9 cellular contexts compared by ENCODE assay signal in the genomic region with DNA sequence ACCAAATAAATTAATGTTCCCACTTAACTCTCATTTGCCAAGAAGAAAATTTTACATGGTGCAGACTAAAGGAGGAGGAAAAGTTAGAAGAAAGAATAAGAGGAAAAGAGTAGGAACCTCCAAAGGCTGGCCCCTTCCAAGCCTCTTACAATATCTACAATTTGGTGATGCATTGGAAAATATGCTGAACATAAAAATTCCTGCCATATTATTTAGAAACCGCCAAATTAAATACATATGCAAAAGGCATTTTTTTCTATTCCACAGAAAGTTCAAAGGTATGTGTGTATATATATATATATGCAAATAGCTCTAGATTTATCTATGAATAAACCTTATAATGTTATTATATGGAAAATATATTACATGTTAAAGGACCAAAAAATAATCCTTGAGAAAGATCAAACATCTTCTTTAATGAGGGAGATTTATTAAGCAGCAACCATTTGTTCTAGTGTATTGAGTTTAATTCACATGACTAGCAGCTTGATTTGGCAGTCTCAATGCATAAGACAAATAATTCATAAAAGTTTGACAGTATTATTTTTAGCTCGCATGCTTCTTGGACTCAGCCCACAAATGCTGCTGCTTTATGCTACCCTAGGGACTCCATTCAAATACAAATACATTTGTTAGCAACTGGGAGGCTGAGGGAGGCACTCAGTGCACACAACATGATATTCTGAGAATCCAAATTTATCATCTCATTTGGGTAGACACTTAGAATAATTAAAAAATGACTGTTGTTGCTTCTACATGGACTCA.
A peak's percentile ranks its signal among the peaks of the same experiment; 100 is the strongest.
DNase-seq lines count a peak whose midpoint lies in the region; ATAC-seq and TF ChIP-seq lines count a peak whose summit lies in the region.
"Had no signal": no experiment of that assay in that cellular context is flagged by ENCODE, and none has a peak within 500 bp of the region (broad histone marks: within the 10 kb centered on the region; RNA-seq: fewer than 3 reads in every experiment).

No MANE protein-coding gene starts in this region.

- H3K27ac ChIP-seq in BLaER1 = no peak overlapping the region
- H3K27ac ChIP-seq in esophagus squamous epithelium = peak overlapping the region in 3 of 4 donors; percentile 21 to 72 (median 46)
- peak overlapping the region; percentile 46 for H3K27ac ChIP-seq in osteoblast (ENCODE audit: low read depth, low read length)
- no peak overlapping the region for H3K27ac ChIP-seq in naive thymus-derived CD4-positive, alpha-beta T cell (ENCODE audit: low read depth, low read length)

- POLR2A ChIA-PET in naive thymus-derived CD4-positive, alpha-beta T cell (lab: Charles Lee) = no interaction called here

- H3K27me3 Mint-ChIP-seq in naive thymus-derived CD4-positive, alpha-beta T cell = no peaks in the 10 kb centered on the region

- H3K9ac ChIP-seq in BLaER1 = no peak overlapping the region

- no peak for TF ChIP-seq POLR2A in esophagus squamous epithelium (IDR thresholded peaks at IDR 0.05)

- 31 to 34% methylated on average over 2 of the region's 2 CpGs for WGBS in esophagus squamous epithelium, 2 donors

- H4K20me1 ChIP-seq in BLaER1 (no peaks in the 10 kb centered on the region), osteoblast (ENCODE audit: insufficient read depth, low read length) (no peaks in the 10 kb centered on the region)

- H3K4me3 ChIP-seq in BLaER1 (no peak overlapping the region), esophagus squamous epithelium (no peak overlapping the region), osteoblast (ENCODE audit: insufficient read depth, low read length) (no peak overlapping the region)
- H3K4me3 ChIP-seq in naive thymus-derived CD4-positive, alpha-beta T cell (ENCODE audit: low read length) = no peak overlapping the region

- no peaks in the 10 kb centered on the region for H3K27me3 ChIP-seq in BLaER1
- no peaks in the 10 kb centered on the region for H3K27me3 ChIP-seq in esophagus squamous epithelium
- H3K27me3 ChIP-seq in osteoblast (ENCODE audit: insufficient read depth, low read length) = no peaks in the 10 kb centered on the region
- no peaks in the 10 kb centered on the region for H3K27me3 ChIP-seq in naive thymus-derived CD4-positive, alpha-beta T cell (ENCODE audit: control insufficient read depth in 2 of 2, insufficient read depth in 2 of 2, low read length in 2 of 2)

- no peaks in the 10 kb centered on the region for H3K4me1 Mint-ChIP-seq in naive thymus-derived CD4-positive, alpha-beta T cell

- peak overlapping the region; percentile 46 for H3K4me2 ChIP-seq in BLaER1
- peak overlapping the region; percentile 41 for H3K4me2 ChIP-seq in osteoblast (ENCODE audit: insufficient read depth, low read length)

- TF ChIP-seq CTCF in esophagus squamous epithelium (IDR thresholded peaks at IDR 0.05) (no peak), osteoblast (IDR thresholded peaks at IDR 0.05; ENCODE audit: extremely low read depth, low read depth, low read length) (no peak)

- DNase-seq in NCI-H1092 treated with DMSO at 0.1 percent for 48 hours (lab: John Stamatoyannopoulos, UW) (peak; percentile 23), esophagus squamous epithelium (lab: John Stamatoyannopoulos, UW) (no peak), osteoblast (ENCODE audit: insufficient read length, low spot score, missing footprints) (peak; percentile 91)
- DNase-seq in naive thymus-derived CD4-positive, alpha-beta T cell = no peak
- DNase-seq: activated gamma-delta T cell had no signal

- no peaks in the 10 kb centered on the region for H3K9me3 ChIP-seq in BLaER1
- H3K9me3 ChIP-seq in esophagus squamous epithelium = no peaks in the 10 kb centered on the region
- no peaks in the 10 kb centered on the region for H3K9me3 ChIP-seq in osteoblast (ENCODE audit: low read depth, low read length)
- H3K9me3 ChIP-seq in naive thymus-derived CD4-positive, alpha-beta T cell (ENCODE audit: control insufficient read depth in 2 of 3, low read length in 3 of 3) = no peaks in the 10 kb centered on the region

- H3K36me3 Mint-ChIP-seq in naive thymus-derived CD4-positive, alpha-beta T cell = peaks cover 0 to 12% (median 7%) of the 10 kb centered on the region in 5 donors

- peaks cover 6% of the 10 kb centered on the region for H3K79me2 ChIP-seq in osteoblast (ENCODE audit: insufficient read depth, low read length)

- peaks cover 0 to 4% (median 0%) of the 10 kb centered on the region in 11 donors for H3K9me3 Mint-ChIP-seq in naive thymus-derived CD4-positive, alpha-beta T cell

- CTCF ChIA-PET in naive thymus-derived CD4-positive, alpha-beta T cell (lab: Charles Lee) = no interaction called here

- no peak overlapping the region for H3K4me3 Mint-ChIP-seq in naive thymus-derived CD4-positive, alpha-beta T cell

- ATAC-seq in HG03196 (IDR thresholded peaks at IDR 0.05; ENCODE audit: unreplicated experiment) = no peak
- ATAC-seq in HG02678 (IDR thresholded peaks at IDR 0.05; ENCODE audit: unreplicated experiment) = no peak
- ATAC-seq in naive thymus-derived CD4-positive, alpha-beta T cell = no peak
- ATAC-seq in GM21515 (IDR thresholded peaks at IDR 0.05; ENCODE audit: unreplicated experiment) = no peak

- no peak overlapping the region for H3K27ac Mint-ChIP-seq in naive thymus-derived CD4-positive, alpha-beta T cell

- no peak overlapping the region for H2AFZ ChIP-seq in osteoblast (ENCODE audit: low read length)

- no peaks in the 10 kb centered on the region for H3K36me3 ChIP-seq in BLaER1
- no peaks in the 10 kb centered on the region for H3K36me3 ChIP-seq in esophagus squamous epithelium
- H3K36me3 ChIP-seq in osteoblast (ENCODE audit: insufficient read depth, low read length) = no peaks in the 10 kb centered on the region
- H3K36me3 ChIP-seq in naive thymus-derived CD4-positive, alpha-beta T cell (ENCODE audit: control insufficient read depth in 2 of 3, insufficient read depth in 3 of 3, low read length in 3 of 3) = no peaks in the 10 kb centered on the region

- H3K4me1 ChIP-seq in BLaER1 (peaks cover 11% of the 10 kb centered on the region), esophagus squamous epithelium (peaks cover 0 to 18% (median 0%) of the 10 kb centered on the region in 3 donors), osteoblast (ENCODE audit: insufficient read depth, low read length) (peaks cover 23% of the 10 kb centered on the region)
- no peaks in the 10 kb centered on the region for H3K4me1 ChIP-seq in naive thymus-derived CD4-positive, alpha-beta T cell (ENCODE audit: control insufficient read depth in 2 of 2, insufficient read depth in 2 of 2, low read length in 2 of 2)

- intact Hi-C loops in esophagus squamous epithelium (cut with DNase I) = no loop called here
- intact Hi-C loops in naive thymus-derived CD4-positive, alpha-beta T cell (cut with micrococcal nuclease) = no loop called here

Comparison
In these comparisons a context has a peak if more than half of its experiments do, and no peak if none do; other contexts are left out.
1. H3K27ac ChIP-seq: peak in esophagus squamous epithelium (3 of 4) and osteoblast (single experiment); none in BLaER1 (single experiment) and naive thymus-derived CD4-positive, alpha-beta T cell (single experiment).
2. DNase-seq: peak in NCI-H1092 treated with DMSO at 0.1 percent for 48 hours (single experiment) and osteoblast (single experiment); none in esophagus squamous epithelium (single experiment) and naive thymus-derived CD4-positive, alpha-beta T cell (0 of 9).